In the genomic region with DNA sequence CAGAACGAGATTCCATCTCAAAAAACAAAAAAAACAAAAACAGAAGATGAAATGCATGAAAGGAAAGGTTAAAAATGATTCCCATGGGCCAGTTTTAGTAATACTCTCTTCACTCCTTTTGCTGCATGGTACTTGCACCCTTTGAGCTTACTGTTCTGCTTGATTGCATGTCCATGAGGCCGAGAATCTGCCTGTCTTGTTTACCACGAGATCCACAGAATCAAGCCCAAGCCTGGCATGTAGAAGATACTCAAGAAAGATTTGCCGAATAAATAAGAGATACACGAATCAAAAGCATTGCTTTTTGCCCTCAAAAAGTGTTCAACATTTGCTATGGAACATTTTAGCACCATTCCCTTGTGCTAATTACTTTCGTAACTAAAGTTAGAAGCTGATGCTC, we compare ENCODE assay signal across 13 cellular contexts. TPM values are rescaled to one million over a fixed set of nuclear protein-coding genes. Genes with fewer than 3 reads are reported as not detected.
DNase-seq lines count a peak whose midpoint lies in the region; ATAC-seq and TF ChIP-seq lines count a peak whose summit lies in the region.
"Had no signal": no experiment of that assay in that cellular context is flagged by ENCODE, and none has a peak within 500 bp of the region (broad histone marks: within the 10 kb centered on the region; RNA-seq: fewer than 3 reads in every experiment).

No MANE protein-coding gene starts in this region.

- DNase-seq in SK-N-SH (no peak), osteoblast (ENCODE audit: insufficient read length, low spot score, missing footprints) (no peak), type B pancreatic cell (ENCODE audit: extremely low spot score, unreplicated experiment) (no peak), SHP77 treated with DMSO at 0.1 percent for 48 hours (lab: John Stamatoyannopoulos, UW) (no peak), erythroblast (lab: John Stamatoyannopoulos, UW) (no peak)
- DNase-seq: activated T-cell treated with anti-CD3 and anti-CD28 coated beads, Interleukin-2, amount 50 U/mL, for 48 hours; body of pancreas; DMS53; NCI-H345 had no signal

- H2AFZ ChIP-seq in SK-N-SH (ENCODE audit: low read depth) (no peak overlapping the region), osteoblast (ENCODE audit: low read length) (peak overlapping the region; percentile 88)

- H4K20me1 ChIP-seq in SK-N-SH (ENCODE audit: insufficient read depth) = no peaks in the 10 kb centered on the region
- H4K20me1 ChIP-seq in osteoblast (ENCODE audit: insufficient read depth, low read length) = no peaks in the 10 kb centered on the region

- no peaks in the 10 kb centered on the region for H3K9me2 ChIP-seq in SK-N-SH

- TF ChIP-seq EP300 in SK-N-SH (IDR thresholded peaks at IDR 0.05; ENCODE audit: borderline replicate concordance in 1 of 2, low read depth in 1 of 2, low read length in 1 of 2) (no peak), gastroesophageal sphincter (IDR thresholded peaks at IDR 0.05) (no peak)

- peak overlapping the region; percentile 94 for H3K4me3 Mint-ChIP-seq in type B pancreatic cell

- H3K27ac ChIP-seq in SK-N-SH (ENCODE audit: low read depth in 2 of 2, low read length in 1 of 2) (no peak overlapping the region), gastroesophageal sphincter (peak overlapping the region in 3 of 4 donors; percentile 83 to 84 (median 84)), osteoblast (ENCODE audit: low read depth, low read length) (peak overlapping the region; percentile 76)
- H3K27ac ChIP-seq: 22Rv1 had no signal

- H3K9ac ChIP-seq in SK-N-SH = no peak overlapping the region

- TF ChIP-seq POLR2A in gastroesophageal sphincter (IDR thresholded peaks at IDR 0.05) (no peak), erythroblast (IDR thresholded peaks at IDR 0.05; ENCODE audit: low read length) (no peak)

- WGBS in SK-N-SH (ENCODE audit: low lambda C conversion rate) = 95% methylated on average over 6 of the region's 6 CpGs
- 38 to 46% methylated on average over 6 of the region's 6 CpGs for WGBS in gastroesophageal sphincter (ENCODE audit: low coverage in 1 of 2), 2 donors

- no peaks in the 10 kb centered on the region for H3K27me3 Mint-ChIP-seq in type B pancreatic cell

- no peaks in the 10 kb centered on the region for H3K9me3 ChIP-seq in SK-N-SH
- no peaks in the 10 kb centered on the region for H3K9me3 ChIP-seq in gastroesophageal sphincter
- no peaks in the 10 kb centered on the region for H3K9me3 ChIP-seq in osteoblast (ENCODE audit: low read depth, low read length)
- H3K9me3 ChIP-seq: body of pancreas had no signal

- H3K4me1 Mint-ChIP-seq in type B pancreatic cell (ENCODE audit: unreplicated experiment) = peaks cover 35% of the 10 kb centered on the region

- POLR2A ChIA-PET in SK-N-SH (lab: Yijun Ruan, JAX) = no interaction called here

- no peaks in the 10 kb centered on the region for H3K36me3 ChIP-seq in SK-N-SH (replicated peaks in 1 of 2; ENCODE audit: control insufficient read depth in 1 of 2, insufficient read depth in 2 of 2, low read length in 1 of 2)
- H3K36me3 ChIP-seq in gastroesophageal sphincter = no peaks in the 10 kb centered on the region
- no peaks in the 10 kb centered on the region for H3K36me3 ChIP-seq in osteoblast (ENCODE audit: insufficient read depth, low read length)

- H3K9me3 Mint-ChIP-seq in type B pancreatic cell = no peaks in the 10 kb centered on the region

- H3K79me2 ChIP-seq in SK-N-SH (ENCODE audit: insufficient read depth) = no peaks in the 10 kb centered on the region
- H3K79me2 ChIP-seq in osteoblast (ENCODE audit: insufficient read depth, low read length) = no peaks in the 10 kb centered on the region

- H3K4me1 ChIP-seq in SK-N-SH (ENCODE audit: control insufficient read depth in 1 of 2, insufficient read depth in 2 of 2, low read depth in 1 of 2, low read length in 1 of 2) (peaks cover 9 to 17% of the 10 kb centered on the region in 2 experiments; a peak in 3 of 4 replicates), gastroesophageal sphincter (peaks cover 0 to 76% (median 9%) of the 10 kb centered on the region in 3 donors), osteoblast (ENCODE audit: insufficient read depth, low read length) (peaks cover 22% of the 10 kb centered on the region)
- H3K4me1 ChIP-seq: body of pancreas had no signal

- ATAC-seq in SK-N-SH treated with all-trans-retinoic acid at 6 μM for 48 hours (no peak), gastroesophageal sphincter (no peak), HG02938 (IDR thresholded peaks at IDR 0.05; ENCODE audit: unreplicated experiment) (no peak)
- ATAC-seq: body of pancreas had no signal

- H3K27me3 ChIP-seq in SK-N-SH (ENCODE audit: insufficient read depth) (no peaks in the 10 kb centered on the region), gastroesophageal sphincter (no peaks in the 10 kb centered on the region), osteoblast (ENCODE audit: insufficient read depth, low read length) (no peaks in the 10 kb centered on the region)
- H3K27me3 ChIP-seq: body of pancreas had no signal

- CTCF ChIA-PET in SK-N-SH (lab: Yijun Ruan, JAX) = interaction anchor here (0.7 kb wide), 1 partner anchor 38 kb away, joined by 4 read pairs; no protein-coding TSS in a partner anchor

- H3K36me3 Mint-ChIP-seq in type B pancreatic cell = no peaks in the 10 kb centered on the region

- peaks cover 11% of the 10 kb centered on the region for H3F3A ChIP-seq in SK-N-SH (replicated peaks; ENCODE audit: insufficient read depth)

- H3K27ac Mint-ChIP-seq in type B pancreatic cell = peak overlapping the region; percentile 95

- TF ChIP-seq CTCF in SK-N-SH (IDR thresholded peaks at IDR 0.05) (no peak), gastroesophageal sphincter (IDR thresholded peaks at IDR 0.05) (no peak), osteoblast (IDR thresholded peaks at IDR 0.05; ENCODE audit: extremely low read depth, low read depth, low read length) (no peak), type B pancreatic cell (conservative IDR thresholded peaks at IDR 0.05) (no peak)

- no peak for TF ChIP-seq RAD21 in SK-N-SH (IDR thresholded peaks at IDR 0.05; ENCODE audit: low read length)

- peak overlapping the region; percentile 73; the same call in 1 of the 2 replicates for H3K4me2 ChIP-seq in SK-N-SH
- peak overlapping the region; percentile 87 for H3K4me2 ChIP-seq in osteoblast (ENCODE audit: insufficient read depth, low read length)

- H3K4me3 ChIP-seq in SK-N-SH (ENCODE audit: low read depth in 2 of 2, low read length in 1 of 2) (peak overlapping the region in 1 of 2 experiments; percentile 59; a peak in 1 of 4 replicates), gastroesophageal sphincter (peak overlapping the region; percentile 59 to 77), osteoblast (ENCODE audit: insufficient read depth, low read length) (peak overlapping the region; percentile 79)
- H3K4me3 ChIP-seq: body of pancreas had no signal

TF ChIP-seq in SK-N-SH, 30 proteins besides CTCF, POLR2A, EP300 and RAD21:
- no peak for TF ChIP-seq POLR2AphosphoS5 (IDR thresholded peaks at IDR 0.05; ENCODE audit: low read depth, low read length)
- no peak for TF ChIP-seq MXI1 (IDR thresholded peaks at IDR 0.05; ENCODE audit: low read depth, low read length)
- TF ChIP-seq RCOR1 (IDR thresholded peaks at IDR 0.05; ENCODE audit: low read length) = no peak
- TF ChIP-seq, protein P1, sequence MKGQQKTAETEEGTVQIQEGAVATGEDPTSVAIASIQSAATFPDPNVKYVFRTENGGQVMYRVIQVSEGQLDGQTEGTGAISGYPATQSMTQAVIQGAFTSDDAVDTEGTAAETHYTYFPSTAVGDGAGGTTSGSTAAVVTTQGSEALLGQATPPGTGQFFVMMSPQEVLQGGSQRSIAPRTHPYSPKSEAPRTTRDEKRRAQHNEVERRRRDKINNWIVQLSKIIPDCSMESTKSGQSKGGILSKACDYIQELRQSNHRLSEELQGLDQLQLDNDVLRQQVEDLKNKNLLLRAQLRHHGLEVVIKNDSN (IDR thresholded peaks at IDR 0.05; ENCODE audit: borderline replicate concordance, low read depth) = no peak
- TF ChIP-seq RFX5 (IDR thresholded peaks at IDR 0.05; ENCODE audit: low read length) = no peak
- no peak for TF ChIP-seq GABPA (IDR thresholded peaks at IDR 0.05; ENCODE audit: low read depth)
- TF ChIP-seq TCF12 (IDR thresholded peaks at IDR 0.05) = no peak
- TF ChIP-seq GATA2 (CRISPR knock-in tag; IDR thresholded peaks at IDR 0.05) = no peak
TF ChIP-seq in SK-N-SH: peak in this region for 0.

TF ChIP-seq in SK-N-SH treated with all-trans-retinoic acid at 6 μM for 48 hours, 23 proteins besides CTCF, POLR2A, EP300 and RAD21 (continues in another document):
- no peak for TF ChIP-seq CSDC2 (CRISPR knock-in tag; IDR thresholded peaks at IDR 0.05)
- TF ChIP-seq, protein P2, sequence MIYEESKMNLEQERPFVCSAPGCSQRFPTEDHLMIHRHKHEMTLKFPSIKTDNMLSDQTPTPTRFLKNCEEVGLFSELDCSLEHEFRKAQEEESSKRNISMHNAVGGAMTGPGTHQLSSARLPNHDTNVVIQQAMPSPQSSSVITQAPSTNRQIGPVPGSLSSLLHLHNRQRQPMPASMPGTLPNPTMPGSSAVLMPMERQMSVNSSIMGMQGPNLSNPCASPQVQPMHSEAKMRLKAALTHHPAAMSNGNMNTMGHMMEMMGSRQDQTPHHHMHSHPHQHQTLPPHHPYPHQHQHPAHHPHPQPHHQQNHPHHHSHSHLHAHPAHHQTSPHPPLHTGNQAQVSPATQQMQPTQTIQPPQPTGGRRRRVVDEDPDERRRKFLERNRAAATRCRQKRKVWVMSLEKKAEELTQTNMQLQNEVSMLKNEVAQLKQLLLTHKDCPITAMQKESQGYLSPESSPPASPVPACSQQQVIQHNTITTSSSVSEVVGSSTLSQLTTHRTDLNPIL (CRISPR knock-in tag; IDR thresholded peaks at IDR 0.05; ENCODE audit: low read depth) = no peak

RNA-seq across cellular contexts. Expression of a gene that starts 1.1 kb away (rescaled TPM):
- 6.0 and 8.4 TPM in 2 replicates for polyA plus RNA-seq in SK-N-SH (2012; rRNA removed)
- 4.1 and 5.2 TPM in 2 replicates for polyA plus RNA-seq in SK-N-SH (2012; cell fraction: cytosol; rRNA removed)
- polyA plus RNA-seq in SK-N-SH (2012; cell fraction: nucleus; rRNA removed) = 5.5 and 9.9 TPM in 2 replicates
- 10 to 100 TPM; 26.6 to 75.5 (median 46.4) TPM for total RNA-seq in gastroesophageal sphincter
- total RNA-seq in osteoblast = 13.8 and 19.2 TPM in 2 replicates
- 9.3 and 24.9 TPM in 2 replicates for total RNA-seq in type B pancreatic cell (ENCODE audit: low replicate concordance)

RNA-seq across cellular contexts. Expression of a gene that starts 9.2 kb away (rescaled TPM):
- polyA plus RNA-seq in SK-N-SH (2012; rRNA removed) = 45.3 and 51.5 TPM in 2 replicates
- 48.2 and 52.3 TPM in 2 replicates for polyA plus RNA-seq in SK-N-SH (2012; cell fraction: cytosol; rRNA removed)
- 36.9 and 44.6 TPM in 2 replicates for polyA plus RNA-seq in SK-N-SH (2012; cell fraction: nucleus; rRNA removed)
- total RNA-seq in gastroesophageal sphincter (10 to 100 TPM; 53.6 to 71.5 (median 61.5) TPM), osteoblast (48.6 and 55.7 TPM in 2 replicates), type B pancreatic cell (ENCODE audit: low replicate concordance) (41.4 and 51.5 TPM in 2 replicates)

Comparison
In these comparisons a context has a peak if more than half of its experiments do, and no peak if none do; other contexts are left out.
1. H3K27ac ChIP-seq: peak in gastroesophageal sphincter (3 of 4) and osteoblast (single experiment); none in SK-N-SH (0 of 2).